24 cellular contexts compared by ENCODE assay signal in genomic region chr4:189036906-189037305, GRCh38.
"Had no signal": no experiment of that assay in that cellular context is flagged by ENCODE, and none has a peak within 500 bp of the region (broad histone marks: within the 10 kb centered on the region; RNA-seq: fewer than 3 reads in every experiment).

No MANE protein-coding gene starts in this region.

- H3K4me1 Mint-ChIP-seq: immature natural killer cell, mesothelial cell of epicardium, naive B cell had no signal

- H3K9me3 Mint-ChIP-seq: endodermal cell had no signal

- H3K27ac Mint-ChIP-seq: effector memory CD8-positive, alpha-beta T cell; endodermal cell; immature natural killer cell; mesothelial cell of epicardium; naive B cell had no signal

- H3K36me3 Mint-ChIP-seq: mesothelial cell of epicardium, naive B cell had no signal

- H3K4me1 ChIP-seq: foreskin keratinocyte, gastroesophageal sphincter, heart left ventricle, left lung, lower lobe of right lung had no signal

- H3K27ac ChIP-seq: coronary artery, epithelial cell of prostate, foreskin keratinocyte, gastroesophageal sphincter, heart left ventricle, hepatocyte, left lung, lower lobe of right lung had no signal

- H3K4me3 Mint-ChIP-seq: effector memory CD8-positive, alpha-beta T cell; endodermal cell; immature natural killer cell; mesothelial cell of epicardium; naive B cell had no signal

- H3K79me2 ChIP-seq: hepatocyte had no signal

- ATAC-seq: effector memory CD8-positive, alpha-beta T cell; esophagus mucosa; foreskin keratinocyte; gastroesophageal sphincter; heart left ventricle; left cardiac atrium; left lung; left ventricle myocardium superior; lower lobe of right lung; mucosa of descending colon had no signal

- H3K9me3 ChIP-seq: gastroesophageal sphincter, heart left ventricle, lower lobe of right lung had no signal

- H3K36me3 ChIP-seq: gastroesophageal sphincter, heart left ventricle, left lung, lower lobe of right lung had no signal

- H2AFZ ChIP-seq: hepatocyte had no signal

- H3K27me3 ChIP-seq: foreskin keratinocyte, gastroesophageal sphincter, heart left ventricle, hepatocyte, left lung had no signal

- H3K27me3 Mint-ChIP-seq: effector memory CD8-positive, alpha-beta T cell; naive B cell had no signal

- DNase-seq: dermis blood vessel endothelial cell; effector CD8-positive, alpha-beta T cell; effector memory CD8-positive, alpha-beta T cell; endodermal cell; erythroblast; foreskin keratinocyte; heart left ventricle; hypothalamus; immature natural killer cell; islet precursor cell; kidney; left cardiac atrium; left lung; left ventricle myocardium superior; lower lobe of right lung; mesenchymal stem cell; mucosa of descending colon; naive B cell had no signal

- H3K4me3 ChIP-seq: coronary artery, gastroesophageal sphincter, heart left ventricle, hepatocyte, left lung, lower lobe of right lung, mucosa of descending colon had no signal

- H3K4me2 ChIP-seq: hepatocyte had no signal
